ENCODE assay signal across 31 cellular contexts in genomic region chr12:4979737-4980136, GRCh38.
"Had no signal": no experiment of that assay in that cellular context is flagged by ENCODE, and none has a peak within 500 bp of the region (broad histone marks: within the 10 kb centered on the region; RNA-seq: fewer than 3 reads in every experiment).

No MANE protein-coding gene starts in this region.

- DNase-seq: activated CD4-positive, alpha-beta memory T cell treated with anti-CD3 and anti-CD28 coated beads for 36 hours; activated CD4-positive, alpha-beta T cell treated with anti-CD3 and anti-CD28 coated beads for 36 hours; activated CD4-positive, alpha-beta T cell treated with anti-CD3 and anti-CD28 coated beads, Interleukin-2, amount 10 ng/mL, durations not matched to agents 7 days and 5 days; activated CD8-positive, alpha-beta memory T cell treated with anti-CD3 and anti-CD28 coated beads, Interleukin-2, amount 50 U/mL, for 4 hours; activated gamma-delta T cell treated with Interleukin-2 at 50 U/mL for 16 hours; activated naive CD4-positive, alpha-beta T cell treated with anti-CD3 and anti-CD28 coated beads, Interleukin-2, amount 10 ng/mL, durations not matched to agents 7 days and 5 days; activated naive CD8-positive, alpha-beta T cell treated with anti-CD3 and anti-CD28 coated beads, Interleukin-2, amount 50 U/mL, for 24 hours; activated T-cell treated with anti-CD3 and anti-CD28 coated beads for 4 hours; activated T-cell treated with anti-CD3 and anti-CD28 coated beads, Interleukin-2, amount 50 U/mL, for 4 hours; caudate nucleus; cerebellar nuclear complex; cortex of kidney; MM.1S; NCI-H1092 treated with DMSO at 0.1 percent for 48 hours; NCI-H1417; NCI-H146; NCI-H187; NCI-H2029 treated with DMSO at 0.1 percent for 48 hours; NCI-H2107; NCI-H2171; NCI-H510A; NCI-H526; NCI-H748 treated with DMSO at 0.1 percent for 48 hours; PC-9 had no signal

- H3K4me2 ChIP-seq: PC-9 had no signal

- H3K27ac ChIP-seq: PC-9, RWPE1 had no signal

- ATAC-seq: activated CD4-positive, alpha-beta T cell treated with anti-CD3 and anti-CD28 coated beads for 36 hours; activated CD4-positive, CD25-positive, alpha-beta regulatory T cell treated with anti-CD3 and anti-CD28 coated beads, Interleukin-2, amount 50 U/mL, for 24 hours; activated naive CD8-positive, alpha-beta T cell treated with anti-CD3 and anti-CD28 coated beads, Interleukin-2, amount 50 U/mL, for 24 hours; activated T-cell treated with anti-CD3 and anti-CD28 coated beads, Interleukin-2, amount 50 U/mL, for 4 hours; Right ventricle myocardium inferior; WTC11 had no signal

- FAIRE-seq: bronchial epithelial cell, RCC 7860, TTC549 had no signal

- H3K4me3 ChIP-seq: PC-9 had no signal

- H2AFZ ChIP-seq: PC-9 had no signal
